ENCODE assay signal across 32 cellular contexts in the genomic region with DNA sequence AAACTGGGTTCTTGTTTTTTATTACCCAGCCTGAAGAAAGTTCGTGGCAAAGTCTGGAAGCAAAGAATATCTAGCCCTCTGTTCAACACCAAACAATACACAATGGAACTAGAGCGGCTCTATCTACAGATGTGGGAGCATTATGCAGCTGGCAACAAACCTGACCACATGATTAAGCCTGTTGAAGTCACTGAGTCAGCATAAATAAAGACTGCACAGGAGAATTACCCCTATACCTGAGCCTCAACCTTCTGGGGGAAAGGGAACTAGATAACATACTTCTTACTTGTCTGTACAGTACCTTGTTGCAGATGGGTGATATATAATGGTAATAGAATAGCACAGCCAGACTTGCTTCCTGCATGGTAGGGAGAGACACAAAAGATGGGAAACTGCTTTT. TPM values are rescaled to one million over a fixed set of nuclear protein-coding genes. Genes with fewer than 3 reads are reported as not detected.
"Had no signal": no experiment of that assay in that cellular context is flagged by ENCODE, and none has a peak within 500 bp of the region (broad histone marks: within the 10 kb centered on the region; RNA-seq: fewer than 3 reads in every experiment).

No MANE protein-coding gene starts in this region.

- DNase-seq: activated CD4-positive, alpha-beta T cell treated with anti-CD3 and anti-CD28 coated beads for 4 hours; activated CD4-positive, alpha-beta T cell treated with anti-CD3 and anti-CD28 coated beads, Interleukin-2, amount 50 U/mL, for 48 hours; activated CD4-positive, CD25-positive, alpha-beta regulatory T cell; activated CD8-positive, alpha-beta memory T cell treated with anti-CD3 and anti-CD28 coated beads, Interleukin-2, amount 10 ng/mL, durations not matched to agents 7 days and 5 days; activated gamma-delta T cell; activated naive CD8-positive, alpha-beta T cell treated with anti-CD3 and anti-CD28 coated beads, Interleukin-2, amount 10 ng/mL, durations not matched to agents 7 days and 5 days; amniotic stem cell; brain microvascular endothelial cell; dorsolateral prefrontal cortex; effector memory CD4-positive, alpha-beta T cell; erythroblast; gastrocnemius medialis; glutamatergic neuron; islet precursor cell; left ventricle myocardium superior; mucosa of descending colon; nephron progenitor cell; stimulated activated CD4-positive, alpha-beta T cell treated with anti-CD3 and anti-CD28 coated beads, Interleukin-12 subunit alpha, Interleukin-12 subunit beta, amount 100 ng/mL, for 4 hours; stimulated activated CD4-positive, alpha-beta T cell treated with anti-CD3 and anti-CD28 coated beads, Interleukin-4, amount 100 ng/mL, for 1 hour; stimulated activated naive CD8-positive, alpha-beta T cell treated with anti-CD3 and anti-CD28 coated beads, Interleukin-15, amount 100 ng/mL, for 72 hours; substantia nigra; upper lobe of left lung had no signal

- H3K27ac Mint-ChIP-seq: activated CD8-positive, alpha-beta memory T cell treated with anti-CD3 and anti-CD28 coated beads, Interleukin-2, amount 10 ng/mL, durations not matched to agents 7 days and 5 days; activated naive CD8-positive, alpha-beta T cell treated with anti-CD3 and anti-CD28 coated beads, Interleukin-2, amount 10 ng/mL, durations not matched to agents 7 days and 5 days; nephron progenitor cell; progenitor cell of endocrine pancreas had no signal

- H3K4me1 Mint-ChIP-seq: nephron progenitor cell had no signal

- H3K4me3 Mint-ChIP-seq: activated CD8-positive, alpha-beta memory T cell treated with anti-CD3 and anti-CD28 coated beads, Interleukin-2, amount 10 ng/mL, durations not matched to agents 7 days and 5 days; activated naive CD8-positive, alpha-beta T cell treated with anti-CD3 and anti-CD28 coated beads, Interleukin-2, amount 10 ng/mL, durations not matched to agents 7 days and 5 days; nephron progenitor cell; stimulated activated naive CD8-positive, alpha-beta T cell treated with anti-CD3 and anti-CD28 coated beads, Interleukin-15, amount 100 ng/mL, for 72 hours had no signal

- ATAC-seq: activated CD8-positive, alpha-beta memory T cell treated with anti-CD3 and anti-CD28 coated beads, Interleukin-2, amount 10 ng/mL, durations not matched to agents 7 days and 5 days; gastrocnemius medialis; left ventricle myocardium superior; mucosa of descending colon; sciatic nerve; stimulated activated naive CD8-positive, alpha-beta T cell treated with anti-CD3 and anti-CD28 coated beads, Interleukin-15, amount 100 ng/mL, for 72 hours had no signal

- H3K27me3 Mint-ChIP-seq: activated CD8-positive, alpha-beta memory T cell treated with anti-CD3 and anti-CD28 coated beads, Interleukin-2, amount 10 ng/mL, durations not matched to agents 7 days and 5 days; activated naive CD8-positive, alpha-beta T cell treated with anti-CD3 and anti-CD28 coated beads, Interleukin-2, amount 10 ng/mL, durations not matched to agents 7 days and 5 days; progenitor cell of endocrine pancreas; stimulated activated naive CD8-positive, alpha-beta T cell treated with anti-CD3 and anti-CD28 coated beads, Interleukin-15, amount 100 ng/mL, for 72 hours had no signal

- H3K9me3 Mint-ChIP-seq: activated naive CD8-positive, alpha-beta T cell treated with anti-CD3 and anti-CD28 coated beads, Interleukin-2, amount 10 ng/mL, durations not matched to agents 7 days and 5 days; stimulated activated naive CD8-positive, alpha-beta T cell treated with anti-CD3 and anti-CD28 coated beads, Interleukin-15, amount 100 ng/mL, for 72 hours had no signal

RNA-seq across cellular contexts. Expression of gene CXCR3, which starts 44.7 kb away (rescaled TPM):
- total RNA-seq: astrocyte, cerebellum, gastrocnemius medialis, hepatocyte, lung microvascular endothelial cell, myocyte, osteocyte, progenitor cell of endocrine pancreas, renal cortical epithelial cell, vagina had no signal
